1 cellular context compared by ENCODE assay signal in the genomic region with DNA sequence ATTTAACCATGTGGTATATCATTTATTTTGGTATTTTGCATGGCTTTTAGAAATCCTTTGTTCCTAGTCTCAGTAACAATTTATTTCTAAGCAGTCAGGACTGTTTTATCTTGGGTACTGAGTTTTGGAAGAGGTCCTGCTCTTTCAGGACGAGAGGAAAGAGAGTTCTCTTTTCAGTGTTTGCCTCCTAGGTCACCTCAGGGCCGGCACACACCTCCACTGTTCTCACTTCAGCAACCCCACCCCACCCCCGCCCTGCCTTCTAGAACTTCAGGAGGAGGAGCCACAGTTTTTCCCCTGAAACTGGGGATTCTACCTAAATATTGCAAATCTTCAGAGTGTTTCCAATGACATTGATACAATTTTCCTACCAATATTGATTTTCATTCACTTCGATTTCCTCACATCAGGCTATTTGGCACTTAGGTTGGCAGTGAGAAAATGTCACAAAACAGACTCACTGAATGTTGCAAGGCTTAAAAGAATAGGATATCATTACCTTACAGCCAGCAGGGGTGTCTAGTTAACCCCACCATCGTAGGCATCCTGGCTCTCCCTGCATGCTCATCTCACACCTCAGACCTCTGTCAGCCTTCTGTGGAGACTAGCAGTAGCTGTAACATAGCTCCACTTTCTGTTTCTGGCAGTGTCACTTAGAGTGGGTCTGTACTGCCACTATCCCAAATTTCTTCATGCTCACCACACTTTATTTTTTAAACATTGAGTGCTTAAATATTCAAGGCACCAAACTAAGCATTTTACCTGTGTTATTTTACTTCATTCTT.
TF ChIP-seq lines count a peak whose summit lies in the region.

No MANE protein-coding gene starts in this region.

TF ChIP-seq in SK-N-SH, 30 proteins besides CTCF, POLR2A, EP300 and RAD21:
- no peak for TF ChIP-seq FOSL2 (IDR thresholded peaks at IDR 0.05; ENCODE audit: borderline replicate concordance, low read depth)
